ENCODE assay signal across 8 cellular contexts in genomic region chr12:64609543-64610091, GRCh38. TPM values are rescaled to one million over a fixed set of nuclear protein-coding genes. Genes with fewer than 3 reads are reported as not detected.
A peak's percentile ranks its signal among the peaks of the same experiment; 100 is the strongest.
DNase-seq lines count a peak whose midpoint lies in the region; ATAC-seq and TF ChIP-seq lines count a peak whose summit lies in the region.

No MANE protein-coding gene starts in this region.

- TF ChIP-seq CTCF in HFF-Myc (IDR thresholded peaks at IDR 0.05; ENCODE audit: low read depth, low read length, missing control alignments) (no peak), fibroblast of the aortic adventitia (IDR thresholded peaks at IDR 0.05; ENCODE audit: insufficient read depth, low read length) (no peak)

- H3K27me3 ChIP-seq in BLaER1 treated with 17β-estradiol and CSF1 and Interleukin-3, amounts not matched to agents 10 nM and 100 nM, result no peaks in the 10 kb centered on the region
- no peaks in the 10 kb centered on the region for H3K27me3 ChIP-seq in rectal smooth muscle tissue (ENCODE audit: control insufficient read depth, insufficient read depth, low read length)

- peak overlapping the region; percentile 81 to 99 (median 88) for H3K4me3 ChIP-seq in BLaER1 treated with 17β-estradiol and CSF1 and Interleukin-3, amounts not matched to agents 10 nM and 100 nM
- H3K4me3 ChIP-seq in HFF-Myc (replicated peaks; ENCODE audit: low read depth, low read length), result peak overlapping the region; percentile 58
- peak overlapping the region; percentile 84 for H3K4me3 ChIP-seq in fibroblast of the aortic adventitia (ENCODE audit: low read depth, low read length)
- peak overlapping the region; percentile 79 for H3K4me3 ChIP-seq in rectal smooth muscle tissue (ENCODE audit: low read length)

- peak overlapping the region; percentile 92 to 99 (median 94) for H3K9ac ChIP-seq in BLaER1 treated with 17β-estradiol and CSF1 and Interleukin-3, amounts not matched to agents 10 nM and 100 nM
- no peak overlapping the region for H3K9ac ChIP-seq in rectal smooth muscle tissue (ENCODE audit: low read length)

- peaks cover 28 to 40% (median 36%) of the 10 kb centered on the region in 10 experiments for H3K4me1 ChIP-seq in BLaER1 treated with 17β-estradiol and CSF1 and Interleukin-3, amounts not matched to agents 10 nM and 100 nM
- peaks cover 2% of the 10 kb centered on the region for H3K4me1 ChIP-seq in rectal smooth muscle tissue (ENCODE audit: control insufficient read depth, insufficient read depth, low read length)

- H3K9me3 ChIP-seq in BLaER1 treated with 17β-estradiol and CSF1 and Interleukin-3, amounts not matched to agents 10 nM and 100 nM (replicated peaks in 1 of 11), result no peaks in the 10 kb centered on the region

- peak overlapping the region; percentile 59 to 100 (median 97) for H3K27ac ChIP-seq in BLaER1 treated with 17β-estradiol and CSF1 and Interleukin-3, amounts not matched to agents 10 nM and 100 nM
- peak overlapping the region; percentile 84 for H3K27ac ChIP-seq in rectal smooth muscle tissue (ENCODE audit: low read depth, low read length)

- H3K4me2 ChIP-seq in BLaER1 treated with 17β-estradiol and CSF1 and Interleukin-3, amounts not matched to agents 10 nM and 100 nM, result peak overlapping the region; percentile 71 to 95 (median 86)

- DNase-seq in HFF-Myc (ENCODE audit: extremely low read depth, low read depth) (no peak), UCSD-AML1 (lab: John Stamatoyannopoulos, UW; ENCODE audit: unreplicated experiment) (peak; percentile 30), fibroblast of the aortic adventitia (ENCODE audit: low read depth) (peak; percentile 27), superior temporal gyrus (ENCODE audit: extremely low spot score) (no peak)

- H4K20me1 ChIP-seq in BLaER1 treated with 17β-estradiol and CSF1 and Interleukin-3, amounts not matched to agents 10 nM and 100 nM, result peaks cover 9 to 34% (median 22%) of the 10 kb centered on the region in 11 experiments; a peak in 16 of 22 replicates

- ATAC-seq in HG03097 (IDR thresholded peaks at IDR 0.05; ENCODE audit: low FRiP score, unreplicated experiment) (no peak), GM19023 (IDR thresholded peaks at IDR 0.05; ENCODE audit: unreplicated experiment) (no peak)

- peaks cover 6 to 26% (median 12%) of the 10 kb centered on the region in 11 experiments; a peak in 19 of 22 replicates for H3K36me3 ChIP-seq in BLaER1 treated with 17β-estradiol and CSF1 and Interleukin-3, amounts not matched to agents 10 nM and 100 nM
- H3K36me3 ChIP-seq in rectal smooth muscle tissue (ENCODE audit: control insufficient read depth, insufficient read depth, low read length), result no peaks in the 10 kb centered on the region

RNA-seq across cellular contexts. Expression of gene RASSF3, which starts 0.7 kb away (rescaled TPM):
- 7.7 and 13.6 TPM in 2 replicates for total RNA-seq in fibroblast of the aortic adventitia (ENCODE audit: low replicate concordance)

Comparison
In these comparisons a context has a peak if more than half of its experiments do, and no peak if none do; other contexts are left out.
1. DNase-seq: peak in UCSD-AML1 (single experiment) and fibroblast of the aortic adventitia (single experiment); none in HFF-Myc (single experiment) and superior temporal gyrus (single experiment).
2. Peak in every context shown above with its lines, with median percentiles within 50 percentile points of each other: H3K4me3 ChIP-seq.